ENCODE assay signal across 8 cellular contexts in the genomic region with DNA sequence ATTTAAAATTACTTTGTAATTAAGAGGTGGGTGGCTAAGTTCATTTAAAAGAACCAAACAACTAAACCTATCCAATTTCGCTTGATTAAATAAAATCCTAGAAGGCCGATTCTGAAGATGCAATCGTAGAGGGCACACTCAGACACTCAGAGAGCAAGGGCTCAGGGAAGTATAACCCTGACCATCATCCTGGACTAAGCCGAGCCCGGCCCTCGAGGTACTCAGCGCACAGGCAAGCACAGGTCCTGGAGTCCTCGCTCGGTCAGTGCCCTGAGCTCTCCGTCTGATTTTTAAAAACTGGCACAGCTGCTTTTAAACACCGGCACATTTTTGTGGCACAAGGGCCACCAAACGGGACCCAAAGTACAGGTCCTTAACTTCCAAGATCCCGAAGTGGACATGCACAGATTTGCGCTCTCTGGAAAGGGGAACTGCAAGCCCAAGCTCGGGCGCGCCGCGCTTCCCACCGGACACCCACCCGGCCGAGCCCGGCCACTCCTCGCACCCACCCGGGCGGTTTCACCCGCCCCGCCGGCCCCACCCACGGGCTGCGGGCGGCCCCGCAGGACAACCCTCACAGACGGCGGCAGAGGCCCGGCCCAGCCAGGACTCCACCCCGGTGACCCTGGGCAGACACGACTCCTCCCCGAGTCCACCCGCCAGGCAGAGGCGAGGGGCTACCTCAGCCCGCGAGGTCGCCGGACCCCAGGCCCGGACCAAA.
DNase-seq lines count a peak whose midpoint lies in the region; ATAC-seq and TF ChIP-seq lines count a peak whose summit lies in the region.
"Not testable (repeated sequence)": the region's sequence is repeated elsewhere in the genome, so short reads cannot be mapped to it uniquely, and the experiment has no call there.

No MANE protein-coding gene starts in this region.

- not testable (repeated sequence) for H3K4me1 ChIP-seq in OCI-LY3 (ENCODE audit: low read length); esophagus (ENCODE audit: control insufficient read depth in 2 of 2, insufficient read depth in 2 of 2, low read length in 1 of 2)

- H3K9me3 ChIP-seq in OCI-LY3 (ENCODE audit: insufficient read depth, low read length); esophagus (ENCODE audit: control insufficient read depth in 2 of 2, insufficient read depth in 1 of 2, low read depth in 1 of 2, low read length in 1 of 2): not testable (repeated sequence)

- H3K27ac Mint-ChIP-seq in memory B cell = not testable (repeated sequence)

- 1% methylated on average over 15 to 26 of the region's 46 CpGs for WGBS in esophagus, 2 donors

- ATAC-seq in GM19438 (IDR thresholded peaks at IDR 0.05; ENCODE audit: low read depth, unreplicated experiment) (peak; percentile 35), HG03039 (IDR thresholded peaks at IDR 0.05; ENCODE audit: unreplicated experiment) (peak; percentile 46), memory B cell (ENCODE audit: low read depth) (peak; percentile 31)

- H3K9me3 Mint-ChIP-seq in memory B cell = not testable (repeated sequence)

- H3K4me3 Mint-ChIP-seq in memory B cell = not testable (repeated sequence)

- H3K4me3 ChIP-seq in BJ (ENCODE audit: low read depth, low read length) = peak overlapping the region; percentile 56
- H3K4me3 ChIP-seq in OCI-LY3 (ENCODE audit: low read length) = peak overlapping the region; percentile 78
- H3K4me3 ChIP-seq in esophagus (ENCODE audit: low read depth in 1 of 2, low read length in 2 of 2) = peak overlapping the region; percentile 55 to 63

- H2AFZ ChIP-seq in OCI-LY3 (ENCODE audit: low read depth, low read length) = not testable (repeated sequence)

- POLR2A ChIA-PET in BJ (lab: Charles Lee) = not testable (repeated sequence)

- CTCF ChIA-PET in BJ (lab: Yijun Ruan, JAX) = not testable (repeated sequence)

- not testable (repeated sequence) for H3K27me3 Mint-ChIP-seq in memory B cell

- not testable (repeated sequence) for H3K4me1 Mint-ChIP-seq in memory B cell

- TF ChIP-seq CTCF in BJ (IDR thresholded peaks at IDR 0.05; ENCODE audit: insufficient read depth, low read depth, low read length); OCI-LY3 (IDR thresholded peaks at IDR 0.05; ENCODE audit: low read depth, low read length): not testable (repeated sequence)

- not testable (repeated sequence) for H3K27me3 ChIP-seq in BJ (ENCODE audit: control insufficient read depth, insufficient read depth, low read length); OCI-LY3 (ENCODE audit: low read depth, low read length); esophagus (ENCODE audit: control insufficient read depth in 1 of 2, insufficient read depth in 2 of 2, low read length in 2 of 2)

- peak overlapping the region; percentile 47; the same call in 1 of the 2 replicates for H3K4me2 ChIP-seq in OCI-LY3 (ENCODE audit: low read length)

- not testable (repeated sequence) for H3K27ac ChIP-seq in OCI-LY3 (ENCODE audit: low read length)
- H3K27ac ChIP-seq in esophagus (ENCODE audit: low read depth in 2 of 2, low read length in 1 of 2) = peak overlapping the region in 1 of 2 donors; percentile 55

- not testable (repeated sequence) for H3K36me3 Mint-ChIP-seq in memory B cell

- not testable (repeated sequence) for H3K79me2 ChIP-seq in OCI-LY3 (ENCODE audit: low read length)

- not testable (repeated sequence) for H4K20me1 ChIP-seq in OCI-LY3 (ENCODE audit: insufficient read depth, low read length)

- H3K36me3 ChIP-seq in BJ (ENCODE audit: control insufficient read depth, insufficient read depth, low read length); OCI-LY3 (replicated peaks; ENCODE audit: low read depth, low read length); esophagus (ENCODE audit: control insufficient read depth in 2 of 2, insufficient read depth in 2 of 2, low read length in 1 of 2): not testable (repeated sequence)

- DNase-seq in BJ (ENCODE audit: low read depth) = not testable (repeated sequence)
- peak; percentile 13 for DNase-seq in activated effector memory CD4-positive, alpha-beta T cell treated with Interleukin-2 at 50 U/mL for 16 hours
- DNase-seq in memory B cell (ENCODE audit: low spot score in 2 of 2) = peak in 1 of 2 donors; percentile 43
- peak; percentile 8 for DNase-seq in stimulated activated CD4-positive, alpha-beta T cell treated with anti-CD3 and anti-CD28 coated beads, Interleukin-12 subunit alpha, Interleukin-12 subunit beta, amount 100 ng/mL, for 4 hours

- peak overlapping the region; percentile 67 for H3K9ac ChIP-seq in OCI-LY3 (ENCODE audit: low read length)
